16 cellular contexts compared by ENCODE assay signal in the genomic region with DNA sequence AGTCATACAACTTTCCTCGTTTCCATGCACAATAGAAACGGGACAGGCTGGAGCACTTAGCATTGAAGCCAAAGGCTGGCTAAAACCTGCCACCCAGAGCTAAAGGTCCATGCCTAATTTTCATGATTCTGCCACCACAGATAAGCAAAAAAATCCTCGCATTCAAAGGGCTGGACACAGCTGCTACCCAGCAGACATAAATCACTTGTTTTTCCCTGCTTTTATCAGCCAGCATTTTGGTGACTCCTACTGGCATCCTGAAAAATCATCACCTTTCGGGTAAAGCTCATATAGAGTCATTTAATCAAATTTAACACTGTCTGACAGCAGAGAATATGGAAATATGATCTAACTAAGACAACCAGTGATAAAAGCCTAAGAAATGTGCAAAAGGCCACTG. TPM values are rescaled to one million over a fixed set of nuclear protein-coding genes. Genes with fewer than 3 reads are reported as not detected.
A peak's percentile ranks its signal among the peaks of the same experiment; 100 is the strongest.
DNase-seq lines count a peak whose midpoint lies in the region; ATAC-seq, FAIRE-seq and TF ChIP-seq lines count a peak whose summit lies in the region.
"Had no signal": no experiment of that assay in that cellular context is flagged by ENCODE, and none has a peak within 500 bp of the region (broad histone marks: within the 10 kb centered on the region; RNA-seq: fewer than 3 reads in every experiment).

No MANE protein-coding gene starts in this region.

- H3K36me3 Mint-ChIP-seq in stimulated activated memory B cell treated with anti-CD40 and anti-IgM and Interleukin-4, amounts not matched to agents 10 μg/mL and 1 μg/mL and 100 μg/mL, for 72 hours = peaks cover 48% of the 10 kb centered on the region

- H3K27ac Mint-ChIP-seq in stimulated activated memory B cell treated with anti-CD40 and anti-IgM and Interleukin-4, amounts not matched to agents 10 μg/mL and 1 μg/mL and 100 μg/mL, for 72 hours = no peak overlapping the region

- DNase-seq in Right ventricle myocardium superior (no peak), Right ventricle myocardium inferior (ENCODE audit: missing footprints) (no peak), SHP77 treated with DMSO at 0.1 percent for 48 hours (lab: John Stamatoyannopoulos, UW) (peak; percentile 62), fibroblast of mammary gland (ENCODE audit: low read depth) (peak; percentile 39), SKM-1 (lab: John Stamatoyannopoulos, UW; ENCODE audit: unreplicated experiment) (no peak), frontal cortex (ENCODE audit: low spot score in 2 of 2) (no peak), upper lobe of right lung (no peak)
- DNase-seq: activated CD4-positive, CD25-positive, alpha-beta regulatory T cell; activated T-cell treated with anti-CD3 and anti-CD28 coated beads, Interleukin-2, amount 50 U/mL, for 48 hours; AML-193; foreskin keratinocyte; SIG-M5; stimulated activated CD4-positive, alpha-beta T cell treated with anti-CD3 and anti-CD28 coated beads, Interleukin-4, amount 100 ng/mL, for 1 hour had no signal

- intact Hi-C loops in Right ventricle myocardium superior (cut with DNase I) (no loop called here), Right ventricle myocardium inferior (cut with DNase I) (no loop called here), upper lobe of right lung (cut with DNase I) (loop anchor here (10.0 kb wide), 1 partner anchor 239 kb away; no protein-coding TSS in a partner anchor)

- TF ChIP-seq CTCF in fibroblast of mammary gland (conservative IDR thresholded peaks at IDR 0.05; ENCODE audit: control insufficient read depth, insufficient read depth, low read depth, low read length) = peak; percentile 9
- TF ChIP-seq CTCF in upper lobe of right lung (IDR thresholded peaks at IDR 0.05) = no peak

- no peaks in the 10 kb centered on the region for H3K9me3 ChIP-seq in upper lobe of right lung

- no peaks in the 10 kb centered on the region for H3K9me3 Mint-ChIP-seq in stimulated activated memory B cell treated with anti-CD40 and anti-IgM and Interleukin-4, amounts not matched to agents 10 μg/mL and 1 μg/mL and 100 μg/mL, for 72 hours

- H3K4me3 ChIP-seq in fibroblast of mammary gland (ENCODE audit: control insufficient read depth, low read depth, low read length) (no peak overlapping the region), upper lobe of right lung (no peak overlapping the region)
- H3K4me3 ChIP-seq: cardiac muscle cell had no signal

- H3K36me3 ChIP-seq in upper lobe of right lung = peaks cover 52% of the 10 kb centered on the region

- peaks cover 19% of the 10 kb centered on the region for H3K4me1 ChIP-seq in upper lobe of right lung
- H3K4me1 ChIP-seq: foreskin keratinocyte, parathyroid adenoma had no signal

- no peaks in the 10 kb centered on the region for H3K4me1 Mint-ChIP-seq in stimulated activated memory B cell treated with anti-CD40 and anti-IgM and Interleukin-4, amounts not matched to agents 10 μg/mL and 1 μg/mL and 100 μg/mL, for 72 hours

- H3K4me3 Mint-ChIP-seq in stimulated activated memory B cell treated with anti-CD40 and anti-IgM and Interleukin-4, amounts not matched to agents 10 μg/mL and 1 μg/mL and 100 μg/mL, for 72 hours = no peak overlapping the region

- peak; percentile 46 for ATAC-seq in Right ventricle myocardium superior (ENCODE audit: poor library complexity)
- no peak for ATAC-seq in Right ventricle myocardium inferior
- no peak for ATAC-seq in stimulated activated memory B cell treated with anti-CD40 and anti-IgM and Interleukin-4, amounts not matched to agents 10 μg/mL and 1 μg/mL and 100 μg/mL, for 72 hours
- no peak for ATAC-seq in upper lobe of right lung
- ATAC-seq: foreskin keratinocyte had no signal

- no peaks in the 10 kb centered on the region for H3K27me3 Mint-ChIP-seq in stimulated activated memory B cell treated with anti-CD40 and anti-IgM and Interleukin-4, amounts not matched to agents 10 μg/mL and 1 μg/mL and 100 μg/mL, for 72 hours

- no peaks in the 10 kb centered on the region for H3K27me3 ChIP-seq in upper lobe of right lung
- H3K27me3 ChIP-seq: cardiac muscle cell, foreskin keratinocyte had no signal

- H3K27ac ChIP-seq in upper lobe of right lung = no peak overlapping the region
- H3K27ac ChIP-seq: cardiac muscle cell, foreskin keratinocyte, parathyroid adenoma had no signal

- FAIRE-seq in frontal cortex (lab: Jason Lieb, UNC) = no peak

RNA-seq across cellular contexts. Expression of a gene that starts 37.9 kb away (rescaled TPM):
- total RNA-seq in Right ventricle myocardium superior (12.4 TPM), Right ventricle myocardium inferior (14.5 TPM), frontal cortex (83.2 TPM), upper lobe of right lung (26.6 TPM)

RNA-seq across cellular contexts. Expression of a gene that starts 45.4 kb away (rescaled TPM):
- 0.86 TPM for total RNA-seq in Right ventricle myocardium superior
- total RNA-seq in Right ventricle myocardium inferior = 1.2 TPM
- 10.2 TPM for total RNA-seq in frontal cortex
- 1.9 TPM for total RNA-seq in upper lobe of right lung

RNA-seq across cellular contexts. Expression of a gene that starts 45.8 kb away (rescaled TPM):
- total RNA-seq in Right ventricle myocardium superior = 32.4 TPM
- 27.2 TPM for total RNA-seq in Right ventricle myocardium inferior
- 15.1 TPM for total RNA-seq in frontal cortex
- total RNA-seq in upper lobe of right lung = 20.0 TPM

Comparison
In these comparisons a context has a peak if more than half of its experiments do, and no peak if none do; other contexts are left out.
1. DNase-seq: peak in SHP77 treated with DMSO at 0.1 percent for 48 hours (single experiment) and fibroblast of mammary gland (single experiment); none in Right ventricle myocardium superior (single experiment), Right ventricle myocardium inferior (single experiment), SKM-1 (single experiment), frontal cortex (0 of 2) and upper lobe of right lung (single experiment).